10 cellular contexts compared by ENCODE assay signal in the genomic region with DNA sequence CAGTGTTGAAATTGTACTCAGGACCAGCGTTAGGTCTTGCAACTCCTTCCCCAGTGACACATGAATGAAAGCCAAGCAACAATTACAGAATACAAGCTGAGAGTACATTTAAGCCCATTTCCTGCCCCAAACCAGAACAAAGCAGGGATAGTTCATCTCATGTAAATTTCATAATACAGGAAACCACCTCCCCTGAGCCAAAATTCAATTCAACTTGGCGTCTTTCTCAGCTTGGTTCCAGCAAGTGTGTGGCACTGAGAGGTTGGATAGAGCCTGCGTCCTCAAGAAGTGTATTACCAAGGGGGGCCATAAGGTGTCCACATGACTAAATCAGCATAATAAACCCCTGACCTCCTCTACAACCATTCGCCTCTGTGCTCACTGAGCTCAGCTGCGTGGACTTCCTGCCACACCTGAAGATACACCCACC.
DNase-seq lines count a peak whose midpoint lies in the region; TF ChIP-seq lines count a peak whose summit lies in the region.
"Had no signal": no experiment of that assay in that cellular context is flagged by ENCODE, and none has a peak within 500 bp of the region (broad histone marks: within the 10 kb centered on the region; RNA-seq: fewer than 3 reads in every experiment).

No MANE protein-coding gene starts in this region.

- peak overlapping the region; percentile 50 for H3K4me3 Mint-ChIP-seq in T-helper 1 cell treated with Interleukin-12 subunit alpha and Interleukin-12 subunit beta and Interleukin-4 antibody, amounts not matched to agents 30 μg/mL and 1 μg/mL, for 36 hours

- H3K27me3 ChIP-seq in neutrophil (no peaks in the 10 kb centered on the region), hepatocyte (no peaks in the 10 kb centered on the region), PC-9 (ENCODE audit: insufficient read depth, low read depth) (no peaks in the 10 kb centered on the region)

- DNase-seq in NCI-H2081 (lab: John Stamatoyannopoulos, UW), result peak; percentile 21 to 73
- DNase-seq in NCI-H2081 treated with DMSO at 0.1 percent for 48 hours (lab: John Stamatoyannopoulos, UW), result no peak
- DNase-seq in astrocyte of the spinal cord (ENCODE audit: low read depth, low spot score), result peak; percentile 40
- no peak for DNase-seq in SKM-1 treated with dmso at 0.1 percent for 144 hours (lab: John Stamatoyannopoulos, UW; ENCODE audit: unreplicated experiment)
- DNase-seq in hepatocyte (ENCODE audit: low spot score), result no peak
- no peak for DNase-seq in PC-9

- no peak overlapping the region for H3K4me2 ChIP-seq in hepatocyte
- H3K4me2 ChIP-seq in PC-9, result no peak overlapping the region

- H2AFZ ChIP-seq in hepatocyte (no peak overlapping the region), PC-9 (no peak overlapping the region)

- WGBS in hepatocyte (ENCODE audit: low lambda C conversion rate, missing lambda C conversion rate), result 83% methylated on average over 5 of the region's 5 CpGs

- H3K27ac Mint-ChIP-seq in T-helper 1 cell treated with Interleukin-12 subunit alpha and Interleukin-12 subunit beta and Interleukin-4 antibody, amounts not matched to agents 30 μg/mL and 1 μg/mL, for 36 hours, result peak overlapping the region; percentile 91

- no peaks in the 10 kb centered on the region for H4K20me1 ChIP-seq in hepatocyte (ENCODE audit: insufficient read depth, poor library complexity, severe bottlenecking)
- H4K20me1 ChIP-seq in PC-9 (ENCODE audit: insufficient read depth), result no peaks in the 10 kb centered on the region

- CTCF ChIA-PET in PC-9 (lab: Charles Lee), result no interaction called here

- H3K27ac ChIP-seq in neutrophil, result peak overlapping the region; percentile 18
- H3K27ac ChIP-seq in hepatocyte, result no peak overlapping the region
- H3K27ac ChIP-seq in PC-9, result no peak overlapping the region
- H3K27ac ChIP-seq: 22Rv1, VCaP had no signal

- H3K27me3 Mint-ChIP-seq in T-helper 1 cell treated with Interleukin-12 subunit alpha and Interleukin-12 subunit beta and Interleukin-4 antibody, amounts not matched to agents 30 μg/mL and 1 μg/mL, for 36 hours (ENCODE audit: low read depth), result no peaks in the 10 kb centered on the region

- H3K9me3 ChIP-seq in neutrophil (no peaks in the 10 kb centered on the region), hepatocyte (ENCODE audit: low read depth) (no peaks in the 10 kb centered on the region), PC-9 (ENCODE audit: insufficient read depth, low read depth) (no peaks in the 10 kb centered on the region)

- intact Hi-C loops in PC-9 (cut with micrococcal nuclease; ENCODE audit: unreplicated experiment), result no loop called here

- H3K9me3 Mint-ChIP-seq in T-helper 1 cell treated with Interleukin-12 subunit alpha and Interleukin-12 subunit beta and Interleukin-4 antibody, amounts not matched to agents 30 μg/mL and 1 μg/mL, for 36 hours, result no peaks in the 10 kb centered on the region

- peaks cover 4% of the 10 kb centered on the region for H3K36me3 Mint-ChIP-seq in T-helper 1 cell treated with Interleukin-12 subunit alpha and Interleukin-12 subunit beta and Interleukin-4 antibody, amounts not matched to agents 30 μg/mL and 1 μg/mL, for 36 hours (ENCODE audit: low read depth)

- H3K79me2 ChIP-seq in hepatocyte (no peaks in the 10 kb centered on the region), PC-9 (ENCODE audit: low read depth) (peaks cover 23% of the 10 kb centered on the region)

- no peaks in the 10 kb centered on the region for H3K36me3 ChIP-seq in neutrophil
- H3K36me3 ChIP-seq in hepatocyte (replicated peaks; ENCODE audit: insufficient read depth, low read depth), result no peaks in the 10 kb centered on the region
- H3K36me3 ChIP-seq in PC-9 (ENCODE audit: low read depth), result no peaks in the 10 kb centered on the region

- in situ Hi-C loops in astrocyte of the spinal cord (cut with HindIII; ENCODE audit: low sequenced_read_pairs), result no loop called here

- H3K4me3 ChIP-seq in astrocyte of the spinal cord (ENCODE audit: low read depth, low read length) (no peak overlapping the region), neutrophil (ENCODE audit: low read depth in 1 of 2, low read length in 1 of 2) (no peak overlapping the region), hepatocyte (no peak overlapping the region), PC-9 (no peak overlapping the region)

- H3K4me1 ChIP-seq in neutrophil (ENCODE audit: control insufficient read depth in 1 of 2, insufficient read depth in 1 of 2, low read depth in 1 of 2, low read length in 1 of 2), result peaks cover 42 to 57% of the 10 kb centered on the region in 2 experiments
- H3K4me1 ChIP-seq in hepatocyte (ENCODE audit: insufficient read depth), result peaks cover 4% of the 10 kb centered on the region
- H3K4me1 ChIP-seq in PC-9 (replicated peaks; ENCODE audit: insufficient read depth), result no peaks in the 10 kb centered on the region

- POLR2A ChIA-PET in PC-9 (lab: Charles Lee; ENCODE audit: unreplicated experiment), result no interaction called here

- BruUV-seq in PC-9 (replicated peaks; lab: Mats Ljungman, UMichigan), result no TSS peak

- no peaks in the 10 kb centered on the region; the same call in 1 of the 2 replicates for H3F3A ChIP-seq in PC-9 (ENCODE audit: insufficient read depth, low read depth)

- TF ChIP-seq CTCF in astrocyte of the spinal cord (IDR thresholded peaks at IDR 0.05; ENCODE audit: low read depth, low read length), result no peak
- TF ChIP-seq CTCF in neutrophil (IDR thresholded peaks at IDR 0.05), result no peak
- no peak for TF ChIP-seq CTCF in hepatocyte (IDR thresholded peaks at IDR 0.05; ENCODE audit: poor library complexity)
- no peak for TF ChIP-seq CTCF in PC-9 (conservative IDR thresholded peaks at IDR 0.05)

- peaks cover 67% of the 10 kb centered on the region for H3K4me1 Mint-ChIP-seq in T-helper 1 cell treated with Interleukin-12 subunit alpha and Interleukin-12 subunit beta and Interleukin-4 antibody, amounts not matched to agents 30 μg/mL and 1 μg/mL, for 36 hours (ENCODE audit: low read depth)

- no peaks in the 10 kb centered on the region for H3K9me2 ChIP-seq in hepatocyte (replicated peaks; ENCODE audit: insufficient read depth)
- H3K9me2 ChIP-seq in PC-9 (ENCODE audit: insufficient read depth), result no peaks in the 10 kb centered on the region

Comparison
In these comparisons a context has a peak if more than half of its experiments do, and no peak if none do; other contexts are left out.
1. DNase-seq: peak in NCI-H2081 (2 of 2) and astrocyte of the spinal cord (single experiment); none in NCI-H2081 treated with DMSO at 0.1 percent for 48 hours (single experiment), SKM-1 treated with dmso at 0.1 percent for 144 hours (single experiment), hepatocyte (single experiment) and PC-9 (0 of 2).